ENCODE assay signal across 10 cellular contexts in genomic region chr17:81043725-81044427, GRCh38. TPM values are rescaled to one million over a fixed set of nuclear protein-coding genes. Genes with fewer than 3 reads are reported as not detected.
DNase-seq lines count a peak whose midpoint lies in the region; ATAC-seq and TF ChIP-seq lines count a peak whose summit lies in the region.
"Had no signal": no experiment of that assay in that cellular context is flagged by ENCODE, and none has a peak within 500 bp of the region (broad histone marks: within the 10 kb centered on the region; RNA-seq: fewer than 3 reads in every experiment).

No MANE protein-coding gene starts in this region.

- H3K4me1 ChIP-seq in HEK293 (ENCODE audit: control insufficient read depth, insufficient read depth, low read length) = peaks cover 20% of the 10 kb centered on the region
- H3K4me1 ChIP-seq in sigmoid colon = peaks cover 0 to 98% (median 94%) of the 10 kb centered on the region in 4 donors
- H3K4me1 ChIP-seq in mucosa of descending colon (ENCODE audit: low read depth) = peaks cover 27% of the 10 kb centered on the region

- H3K9me3 ChIP-seq in HEK293 (ENCODE audit: control insufficient read depth, insufficient read depth, low read depth, low read length) (no peaks in the 10 kb centered on the region), sigmoid colon (no peaks in the 10 kb centered on the region), mucosa of descending colon (no peaks in the 10 kb centered on the region)

- H3K27me3 ChIP-seq in sigmoid colon = no peaks in the 10 kb centered on the region

- H3K27ac ChIP-seq in HEK293 (ENCODE audit: extremely low read depth, low read depth, low read length) (no peak overlapping the region), sigmoid colon (peak overlapping the region; percentile 67 to 92 (median 80))

- intact Hi-C loops in sigmoid colon (cut with DNase I) = no loop called here
- intact Hi-C loops in mucosa of descending colon (cut with DNase I, micrococcal nuclease) = no loop called here

- H3K4me3 ChIP-seq in HEK293 (ENCODE audit: low read depth, low read length) (no peak overlapping the region), astrocyte of the spinal cord (ENCODE audit: low read depth, low read length) (no peak overlapping the region), sigmoid colon (no peak overlapping the region), mucosa of descending colon (no peak overlapping the region)

- H3K36me3 ChIP-seq in HEK293 (ENCODE audit: control insufficient read depth in 2 of 2, insufficient read depth in 1 of 2, low read length in 2 of 2) (peaks cover 0 to 12% of the 10 kb centered on the region in 2 experiments; a peak in 1 of 3 replicates), sigmoid colon (no peaks in the 10 kb centered on the region), mucosa of descending colon (ENCODE audit: low read depth) (no peaks in the 10 kb centered on the region)

- TF ChIP-seq POLR2A in sigmoid colon (IDR thresholded peaks at IDR 0.05) = no peak

- WGBS in sigmoid colon, 2 donors = 80 to 83% methylated on average over 38 of the region's 38 CpGs

- in situ Hi-C loops in astrocyte of the spinal cord (cut with HindIII; ENCODE audit: low sequenced_read_pairs) = no loop called here

- TF ChIP-seq EP300 in sigmoid colon (IDR thresholded peaks at IDR 0.05) = no peak

- ATAC-seq in GM18517 (IDR thresholded peaks at IDR 0.05; ENCODE audit: unreplicated experiment) (no peak), mucosa of descending colon (no peak), GM21786 (IDR thresholded peaks at IDR 0.05; ENCODE audit: unreplicated experiment) (no peak)

- CTCF ChIA-PET in HEK293 (lab: Yijun Ruan, JAX) = interaction anchor here (0.7 to 2.4 kb wide), 6 partner anchors 13 to 58 kb away, joined by 3 to 12 read pairs (median 4); no protein-coding TSS in a partner anchor

- DNase-seq in astrocyte of the spinal cord (ENCODE audit: low read depth, low spot score) (peak; percentile 77), iPS-NIHi7 (ENCODE audit: extremely low spot score) (peak; percentile 78), sigmoid colon (no peak), mucosa of descending colon (no peak), SHP77 treated with DMSO at 0.1 percent for 48 hours (lab: John Stamatoyannopoulos, UW) (no peak)
- DNase-seq: activated naive CD4-positive, alpha-beta T cell; KBM-7 had no signal

- POLR2A ChIA-PET in HEK293 (lab: Yijun Ruan, JAX) = interaction anchor here (0.7 to 2.9 kb wide), 7 partner anchors 9 to 589 kb away, joined by 3 to 10 read pairs (median 5); partner anchors contain the start of gene BAIAP2

- no peak for TF ChIP-seq CTCF in HEK293 (tag by site-specific recombination; IDR thresholded peaks at IDR 0.05)
- TF ChIP-seq CTCF in astrocyte of the spinal cord (IDR thresholded peaks at IDR 0.05; ENCODE audit: low read depth, low read length) = no peak
- TF ChIP-seq CTCF in sigmoid colon (IDR thresholded peaks at IDR 0.05) = no peak
- no peak for TF ChIP-seq CTCF in mucosa of descending colon (IDR thresholded peaks at IDR 0.05)

TF ChIP-seq in HEK293, 187 proteins besides CTCF, POLR2A, EP300 and RAD21:
- no peak for TF ChIP-seq ZNF121 (tag by site-specific recombination; IDR thresholded peaks at IDR 0.05)
- peak; percentile 24; the same call in 1 of the 2 replicates for TF ChIP-seq ZFHX2 (tag by site-specific recombination; conservative IDR thresholded peaks at IDR 0.05)

RNA-seq across cellular contexts. Expression of gene BAIAP2, which starts 8.9 kb away (rescaled TPM):
- total RNA-seq in sigmoid colon = 10 to 100 TPM; 32.6 to 52.3 (median 50.9) TPM
- 10 to 100 TPM in 2 of 3 donors, 1 to 10 TPM in 1; 6.5 to 17.2 (median 14.4) TPM for polyA plus RNA-seq in sigmoid colon
- total RNA-seq in mucosa of descending colon = 10 to 100 TPM; 11.6 to 76.7 (median 19.4) TPM

RNA-seq across cellular contexts. Expression of gene CHMP6, which starts 52.2 kb away (rescaled TPM):
- 10 to 100 TPM; 15.7 to 28.2 (median 22.2) TPM for total RNA-seq in sigmoid colon
- 10 to 100 TPM; 36.3 to 40.4 (median 37.2) TPM for polyA plus RNA-seq in sigmoid colon
- total RNA-seq in mucosa of descending colon = 10 to 100 TPM; 35.1 to 43.9 (median 35.4) TPM

Comparison
In these comparisons a context has a peak if more than half of its experiments do, and no peak if none do; other contexts are left out.
1. DNase-seq: peak in astrocyte of the spinal cord (single experiment) and iPS-NIHi7 (single experiment); none in sigmoid colon (single experiment), mucosa of descending colon (0 of 3) and SHP77 treated with DMSO at 0.1 percent for 48 hours (single experiment).